ENCODE assay signal across 8 cellular contexts in the genomic region with DNA sequence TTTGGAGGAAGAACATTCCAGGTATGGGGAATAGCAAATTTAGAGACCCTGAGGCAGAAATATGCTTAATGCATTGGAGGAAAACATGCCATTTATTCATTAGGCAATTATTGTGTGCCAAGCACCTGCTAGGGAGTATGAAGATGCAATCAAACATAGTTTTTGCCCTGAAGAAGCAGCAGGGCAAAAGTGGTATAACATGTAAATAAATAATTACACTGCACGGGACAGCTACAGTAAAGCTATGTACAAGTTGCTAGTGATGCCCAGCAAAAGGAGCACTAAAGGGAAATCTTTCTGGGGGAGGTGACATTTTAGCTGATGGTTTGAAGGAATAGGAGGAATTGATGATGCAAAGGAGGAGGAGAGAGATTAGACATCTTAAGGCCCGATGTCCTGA. TPM values are rescaled to one million over a fixed set of nuclear protein-coding genes. Genes with fewer than 3 reads are reported as not detected.
DNase-seq lines count a peak whose midpoint lies in the region; ATAC-seq and TF ChIP-seq lines count a peak whose summit lies in the region.

No MANE protein-coding gene starts in this region.

- peak overlapping the region; percentile 10 to 86 (median 83) for H3K27ac ChIP-seq in gastroesophageal sphincter

- POLR2A ChIA-PET in T-cell (lab: Charles Lee), result interaction anchor here in 1 of 2 donors (0.6 kb wide), 3 partner anchors 21 to 233 kb away, joined by 3 to 14 read pairs (median 7); partner anchors contain the start of gene DLK2

- peaks cover 4% of the 10 kb centered on the region for H3K27me3 ChIP-seq in gastroesophageal sphincter

- H3K36me3 Mint-ChIP-seq in T-cell, result no peaks in the 10 kb centered on the region
- H3K36me3 Mint-ChIP-seq in stimulated activated naive B cell treated with anti-CD40 and anti-IgM and Interleukin-4, amounts not matched to agents 10 μg/mL and 1 μg/mL and 100 μg/mL, for 72 hours, result peaks cover 3% of the 10 kb centered on the region in 2 donors

- peak; percentile 43 for DNase-seq in DMS53 (lab: John Stamatoyannopoulos, UW)
- no peak for DNase-seq in DMS53 treated with DMSO at 0.1 percent for 48 hours (lab: John Stamatoyannopoulos, UW; ENCODE audit: unreplicated experiment)
- DNase-seq in T-cell, result no peak
- no peak for DNase-seq in stimulated activated naive B cell treated with anti-CD40 and anti-IgM and Interleukin-4, amounts not matched to agents 10 μg/mL and 1 μg/mL and 100 μg/mL, for 72 hours
- no peak for DNase-seq in NCI-H446 treated with DMSO at 0.1 percent for 48 hours (lab: John Stamatoyannopoulos, UW)
- no peak for DNase-seq in pons (ENCODE audit: low spot score)

- peak overlapping the region; percentile 77 for H3K4me3 ChIP-seq in gastroesophageal sphincter

- peak overlapping the region; percentile 92 to 99 (median 93) for H3K4me3 Mint-ChIP-seq in T-cell
- peak overlapping the region; percentile 97 to 99 for H3K4me3 Mint-ChIP-seq in stimulated activated naive B cell treated with anti-CD40 and anti-IgM and Interleukin-4, amounts not matched to agents 10 μg/mL and 1 μg/mL and 100 μg/mL, for 72 hours

- TF ChIP-seq POLR2A in gastroesophageal sphincter (IDR thresholded peaks at IDR 0.05), result no peak

- CTCF ChIA-PET in T-cell (lab: Charles Lee), result interaction anchor here in 1 of 2 donors (0.6 to 1.4 kb wide), 2 partner anchors 40 to 462 kb away, joined by 3 to 4 read pairs; partner anchors contain the start of genes POLR1C and YIPF3

- H3K9me3 Mint-ChIP-seq in T-cell, result no peaks in the 10 kb centered on the region
- no peaks in the 10 kb centered on the region for H3K9me3 Mint-ChIP-seq in stimulated activated naive B cell treated with anti-CD40 and anti-IgM and Interleukin-4, amounts not matched to agents 10 μg/mL and 1 μg/mL and 100 μg/mL, for 72 hours

- WGBS in gastroesophageal sphincter (ENCODE audit: low coverage in 1 of 2), 2 donors, result 0 to 9% methylated on average over 1 to 2 of the region's 2 CpGs

- H3K4me1 ChIP-seq in gastroesophageal sphincter, result peaks cover 0 to 41% (median 11%) of the 10 kb centered on the region in 3 donors

- no peak for TF ChIP-seq EP300 in gastroesophageal sphincter (IDR thresholded peaks at IDR 0.05)

- no peaks in the 10 kb centered on the region for H3K27me3 Mint-ChIP-seq in T-cell
- H3K27me3 Mint-ChIP-seq in stimulated activated naive B cell treated with anti-CD40 and anti-IgM and Interleukin-4, amounts not matched to agents 10 μg/mL and 1 μg/mL and 100 μg/mL, for 72 hours, result no peaks in the 10 kb centered on the region

- no peak for TF ChIP-seq CTCF in gastroesophageal sphincter (IDR thresholded peaks at IDR 0.05)

- H3K9me3 ChIP-seq in gastroesophageal sphincter, result no peaks in the 10 kb centered on the region

- H3K4me1 Mint-ChIP-seq in T-cell, result peaks cover 39 to 44% (median 42%) of the 10 kb centered on the region in 3 donors
- peaks cover 22 to 41% of the 10 kb centered on the region in 2 donors for H3K4me1 Mint-ChIP-seq in stimulated activated naive B cell treated with anti-CD40 and anti-IgM and Interleukin-4, amounts not matched to agents 10 μg/mL and 1 μg/mL and 100 μg/mL, for 72 hours

- ATAC-seq in T-cell (replicated peaks in 1 of 4), result peak in 1 of 4 experiments; percentile 5
- ATAC-seq in gastroesophageal sphincter, result no peak
- ATAC-seq in stimulated activated naive B cell treated with anti-CD40 and anti-IgM and Interleukin-4, amounts not matched to agents 10 μg/mL and 1 μg/mL and 100 μg/mL, for 72 hours (replicated peaks), result peak; percentile 38 to 41
- ATAC-seq in HG02970 (IDR thresholded peaks at IDR 0.05; ENCODE audit: low FRiP score, unreplicated experiment), result no peak

- H3K27ac Mint-ChIP-seq in T-cell, result peak overlapping the region; percentile 75 to 94
- peak overlapping the region; percentile 99 for H3K27ac Mint-ChIP-seq in stimulated activated naive B cell treated with anti-CD40 and anti-IgM and Interleukin-4, amounts not matched to agents 10 μg/mL and 1 μg/mL and 100 μg/mL, for 72 hours

- no peaks in the 10 kb centered on the region for H3K36me3 ChIP-seq in gastroesophageal sphincter

RNA-seq across cellular contexts. Expression of gene TJAP1, which starts 0.6 kb away (rescaled TPM):
- 10 to 100 TPM; 30.8 to 51.9 (median 50.6) TPM for total RNA-seq in T-cell
- total RNA-seq in gastroesophageal sphincter, result 10 to 100 TPM; 20.1 to 36.0 (median 27.8) TPM

RNA-seq across cellular contexts. Expression of gene DLK2, which starts 21.4 kb away (rescaled TPM):
- total RNA-seq in T-cell (1 to 10 TPM in 4 of 5 donors, under 1 TPM in 1; 0.47 to 2.1 (median 1.4) TPM), gastroesophageal sphincter (under 1 TPM in 1 of 4 donors, not detected in 3; 0.54 TPM)

RNA-seq across cellular contexts. Expression of gene LRRC73, which starts 33.4 kb away (rescaled TPM):
- total RNA-seq in T-cell (under 1 TPM in 3 of 5 donors, not detected in 2; 0.53 to 0.95 (median 0.76) TPM), gastroesophageal sphincter (under 1 TPM in 2 of 4 donors, not detected in 2; 0.16 to 0.31 TPM)

RNA-seq across cellular contexts. Expression of gene YIPF3, which starts 40.0 kb away (rescaled TPM):
- total RNA-seq in T-cell (10 to 100 TPM; 43.7 to 85.0 (median 80.0) TPM), gastroesophageal sphincter (100 to 1,000 TPM in 1 of 4 donors, 10 to 100 TPM in 3; 66.4 to 110 (median 82.8) TPM)

RNA-seq across cellular contexts. Expression of gene POLR1C, which starts 40.1 kb away (rescaled TPM):
- total RNA-seq in T-cell (10 to 100 TPM; 42.3 to 49.8 (median 46.1) TPM), gastroesophageal sphincter (10 to 100 TPM; 16.9 to 30.4 (median 24.7) TPM)

Comparison
In these comparisons a context has a peak if more than half of its experiments do, and no peak if none do; other contexts are left out.
1. ATAC-seq: peak in stimulated activated naive B cell treated with anti-CD40 and anti-IgM and Interleukin-4, amounts not matched to agents 10 μg/mL and 1 μg/mL and 100 μg/mL, for 72 hours (2 of 2); none in gastroesophageal sphincter (single experiment) and HG02970 (single experiment).